Comparison of ENCODE assay signal across 9 cellular contexts in genomic region chr16:57799619-57800212, GRCh38. TPM values are rescaled to one million over a fixed set of nuclear protein-coding genes. Genes with fewer than 3 reads are reported as not detected.
DNase-seq lines count a peak whose midpoint lies in the region; TF ChIP-seq lines count a peak whose summit lies in the region.
"Had no signal": no experiment of that assay in that cellular context is flagged by ENCODE, and none has a peak within 500 bp of the region (broad histone marks: within the 10 kb centered on the region; RNA-seq: fewer than 3 reads in every experiment).

No MANE protein-coding gene starts in this region.

- peak overlapping the region; percentile 43 for H3K4me2 ChIP-seq in Loucy (ENCODE audit: low read depth, low read length, poor library complexity, severe bottlenecking)

- peak; percentile 34 for DNase-seq in NCI-H146 (lab: John Stamatoyannopoulos, UW)
- no peak for DNase-seq in NCI-H146 treated with DMSO at 0.1 percent for 48 hours (lab: John Stamatoyannopoulos, UW; ENCODE audit: unreplicated experiment)
- DNase-seq in progenitor cell of endocrine pancreas (ENCODE audit: low spot score, unreplicated experiment): no peak
- DNase-seq in posterior vena cava (ENCODE audit: low spot score): no peak
- no peak for DNase-seq in NCI-H2227 treated with DMSO at 0.1 percent for 48 hours (lab: John Stamatoyannopoulos, UW)
- DNase-seq in cerebellar nuclear complex (lab: John Stamatoyannopoulos, UW): no peak

- TF ChIP-seq CTCF in Loucy (conservative IDR thresholded peaks at IDR 0.05; ENCODE audit: low read length): no peak
- no peak for TF ChIP-seq CTCF in progenitor cell of endocrine pancreas (IDR thresholded peaks at IDR 0.05; ENCODE audit: unreplicated experiment)

- peak overlapping the region; percentile 14 for H3K4me3 ChIP-seq in Loucy (ENCODE audit: low read length, poor library complexity, severe bottlenecking)
- H3K4me3 ChIP-seq in endocrine pancreas (ENCODE audit: control insufficient read depth, insufficient read depth, low read length): peak overlapping the region; percentile 59

- H3K27me3 ChIP-seq in Loucy (ENCODE audit: insufficient read depth, low read length, poor library complexity, severe bottlenecking): no peaks in the 10 kb centered on the region
- H3K27me3 ChIP-seq in endocrine pancreas (ENCODE audit: control insufficient read depth, insufficient read depth, low read length): no peaks in the 10 kb centered on the region

- H2AFZ ChIP-seq in Loucy (ENCODE audit: low read length): peak overlapping the region; percentile 41

- H3K4me1 Mint-ChIP-seq in progenitor cell of endocrine pancreas (ENCODE audit: low read depth): peaks cover 54% of the 10 kb centered on the region

- H4K20me1 ChIP-seq in Loucy (ENCODE audit: insufficient read depth, low read length, poor library complexity, severe bottlenecking): no peaks in the 10 kb centered on the region

- H3K9me3 ChIP-seq in Loucy (ENCODE audit: insufficient read depth, low read depth, low read length) (no peaks in the 10 kb centered on the region), endocrine pancreas (ENCODE audit: control insufficient read depth, low read length) (no peaks in the 10 kb centered on the region)

- peaks cover 20% of the 10 kb centered on the region for H3K27me3 Mint-ChIP-seq in progenitor cell of endocrine pancreas

- no peaks in the 10 kb centered on the region for H3K9me3 Mint-ChIP-seq in progenitor cell of endocrine pancreas (ENCODE audit: low read depth)
- H3K9me3 Mint-ChIP-seq: activated T-helper 1 cell treated with anti-CD3 and anti-CD28 coated beads, Interleukin-12 subunit alpha, Interleukin-12 subunit beta, Interleukin-2, Interleukin-4 antibody, amounts not matched to agents 30 ng/mL and 10 ng/mL and 1 ng/mL, durations not matched to agents 14 hours and 24 hours and 36 hours had no signal

- H3K36me3 ChIP-seq in Loucy (ENCODE audit: insufficient read depth, low read length) (no peaks in the 10 kb centered on the region), endocrine pancreas (ENCODE audit: control insufficient read depth, insufficient read depth, low read length) (no peaks in the 10 kb centered on the region)

- H3K9ac ChIP-seq in Loucy (ENCODE audit: low read depth, low read length, poor library complexity, severe bottlenecking) (peak overlapping the region; percentile 21), endocrine pancreas (ENCODE audit: control insufficient read depth, insufficient read depth, low read length) (no peak overlapping the region)

- H3K79me2 ChIP-seq in Loucy (ENCODE audit: insufficient read depth, low read length): no peaks in the 10 kb centered on the region

- intact Hi-C loops in posterior vena cava (cut with DNase I): loop anchor here (5.0 to 10.0 kb wide), 3 partner anchors 63 to 847 kb away; partner anchors contain the start of gene CFAP20 (in 1 of the 2)

- H3K4me3 Mint-ChIP-seq in progenitor cell of endocrine pancreas (ENCODE audit: low read depth): peak overlapping the region; percentile 50
- H3K4me3 Mint-ChIP-seq: activated T-helper 1 cell treated with anti-CD3 and anti-CD28 coated beads, Interleukin-12 subunit alpha, Interleukin-12 subunit beta, Interleukin-2, Interleukin-4 antibody, amounts not matched to agents 30 ng/mL and 10 ng/mL and 1 ng/mL, durations not matched to agents 14 hours and 24 hours and 36 hours had no signal

- no peaks in the 10 kb centered on the region for H3K36me3 Mint-ChIP-seq in progenitor cell of endocrine pancreas (ENCODE audit: insufficient read depth)

- H3K9me2 ChIP-seq in Loucy (replicated peaks; ENCODE audit: low read depth, low read length): no peaks in the 10 kb centered on the region

- no peaks in the 10 kb centered on the region for H3F3A ChIP-seq in Loucy (ENCODE audit: low read depth)

- H3K27ac Mint-ChIP-seq in progenitor cell of endocrine pancreas: no peak overlapping the region

- H3K4me1 ChIP-seq in Loucy (ENCODE audit: insufficient read depth, low read length, poor library complexity, severe bottlenecking) (peaks cover 34% of the 10 kb centered on the region), endocrine pancreas (ENCODE audit: control insufficient read depth, insufficient read depth, low read length) (no peaks in the 10 kb centered on the region)

RNA-seq across cellular contexts. Expression of gene KIFC3, which starts 2.6 kb away (rescaled TPM):
- total RNA-seq in progenitor cell of endocrine pancreas (27.6 and 34.5 TPM in 2 replicates), posterior vena cava (10 to 100 TPM; 63.9 to 67.7 TPM)
